Comparison of ENCODE assay signal across 13 cellular contexts in the genomic region with DNA sequence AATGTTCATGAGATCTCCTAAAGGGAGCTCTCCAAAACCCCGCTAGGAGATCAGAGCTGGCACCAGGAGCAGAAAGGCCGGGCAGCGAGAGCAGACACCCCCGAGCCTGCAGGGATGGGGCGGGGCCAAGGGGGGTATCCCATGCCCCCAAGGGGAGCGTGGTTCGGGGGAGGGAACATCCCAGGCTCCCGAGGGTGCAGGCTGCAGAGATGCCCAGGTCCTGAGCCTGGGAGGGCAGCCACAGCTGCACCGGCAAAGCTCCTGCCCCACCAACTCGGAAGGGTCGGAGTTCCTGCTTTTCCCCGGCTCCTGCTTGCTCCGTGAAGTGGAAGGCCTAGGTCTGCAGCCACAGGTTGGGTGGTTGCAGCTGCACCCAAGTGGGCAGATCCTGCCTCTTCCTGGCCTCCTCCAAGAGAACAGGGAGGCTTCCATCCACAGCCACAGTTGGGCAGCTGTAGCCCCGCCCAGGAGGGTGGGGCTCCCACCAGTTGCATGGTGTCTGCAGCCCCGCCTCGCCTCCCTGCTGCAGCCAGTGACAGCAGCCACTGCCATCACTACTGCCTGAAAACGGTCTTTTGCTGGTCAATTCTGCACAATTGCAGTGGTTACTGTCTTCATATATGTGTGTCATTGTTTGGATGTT. TPM values are rescaled to one million over a fixed set of nuclear protein-coding genes. Genes with fewer than 3 reads are reported as not detected.
DNase-seq lines count a peak whose midpoint lies in the region; TF ChIP-seq lines count a peak whose summit lies in the region.
"Had no signal": no experiment of that assay in that cellular context is flagged by ENCODE, and none has a peak within 500 bp of the region (broad histone marks: within the 10 kb centered on the region; RNA-seq: fewer than 3 reads in every experiment).

No MANE protein-coding gene starts in this region.

- WGBS in ovary, 3 donors: 85 to 92% (median 87%) methylated on average over 17 of the region's 17 CpGs
- 85% methylated on average over 13 of the region's 17 CpGs for WGBS in esophagus muscularis mucosa

- TF ChIP-seq POLR2A in ovary (IDR thresholded peaks at IDR 0.05) (no peak), esophagus muscularis mucosa (IDR thresholded peaks at IDR 0.05; ENCODE audit: low read depth) (no peak)

- H3K4me1 ChIP-seq in Karpas-422 (ENCODE audit: low read length) (peaks cover 3% of the 10 kb centered on the region; the same call in 1 of the 2 replicates), ovary (ENCODE audit: insufficient read depth) (peaks cover 2% of the 10 kb centered on the region), esophagus muscularis mucosa (no peaks in the 10 kb centered on the region)

- intact Hi-C loops in ovary (cut with DNase I): loop anchor here in 3 of 4 donors (5.0 to 10.0 kb wide), 3 partner anchors 177 to 187 kb away; no protein-coding TSS in a partner anchor
- intact Hi-C loops in esophagus muscularis mucosa (cut with DNase I): no loop called here

- no peaks in the 10 kb centered on the region for H3K79me2 ChIP-seq in Karpas-422 (ENCODE audit: low read length)

- no peak overlapping the region for H3K27ac ChIP-seq in Karpas-422 (ENCODE audit: low read length)
- no peak overlapping the region for H3K27ac ChIP-seq in ovary
- no peak overlapping the region for H3K27ac ChIP-seq in esophagus muscularis mucosa (replicated peaks in 1 of 4)

- H2AFZ ChIP-seq in Karpas-422 (ENCODE audit: low read length): peak overlapping the region; percentile 86; the same call in 1 of the 2 replicates

- H3K9me2 ChIP-seq in Karpas-422 (replicated peaks; ENCODE audit: insufficient read depth, low read length): no peaks in the 10 kb centered on the region

- no peaks in the 10 kb centered on the region for H3K36me3 ChIP-seq in Karpas-422 (ENCODE audit: insufficient read depth, low read length)
- H3K36me3 ChIP-seq in ovary: no peaks in the 10 kb centered on the region
- no peaks in the 10 kb centered on the region for H3K36me3 ChIP-seq in esophagus muscularis mucosa

- no peaks in the 10 kb centered on the region for H4K20me1 ChIP-seq in Karpas-422 (ENCODE audit: insufficient read depth, low read depth, low read length)

- DNase-seq in NCI-H748 (lab: John Stamatoyannopoulos, UW; ENCODE audit: unreplicated experiment) (peak; percentile 45), NCI-H748 treated with DMSO at 0.1 percent for 48 hours (lab: John Stamatoyannopoulos, UW) (no peak), Karpas-422 (peak; percentile 76), SW480 (ENCODE audit: low spot score) (peak; percentile 9), ovary (no peak), esophagus muscularis mucosa (ENCODE audit: extremely low spot score) (no peak)
- DNase-seq in stimulated activated CD8-positive, alpha-beta memory T cell treated with anti-CD3 and anti-CD28 coated beads, Interleukin-4, amount 100 ng/mL, for 48 hours: peak; percentile 34
- no peak for DNase-seq in activated naive CD4-positive, alpha-beta T cell treated with anti-CD3 and anti-CD28 coated beads, Interleukin-2, amount 50 U/mL, for 16 hours
- DNase-seq: ACHN; activated effector memory CD4-positive, alpha-beta T cell treated with anti-CD3 and anti-CD28 coated beads, Interleukin-2, amount 50 U/mL, for 16 hours; NCI-H2029 had no signal

- no peaks in the 10 kb centered on the region for H3K9me3 ChIP-seq in Karpas-422 (ENCODE audit: low read length)
- H3K9me3 ChIP-seq in ovary: no peaks in the 10 kb centered on the region
- H3K9me3 ChIP-seq in esophagus muscularis mucosa: no peaks in the 10 kb centered on the region

- H3K4me3 ChIP-seq in Karpas-422 (ENCODE audit: low read length) (no peak overlapping the region), ovary (no peak overlapping the region), esophagus muscularis mucosa (no peak overlapping the region)

- TF ChIP-seq EP300 in ovary (IDR thresholded peaks at IDR 0.05) (no peak), esophagus muscularis mucosa (IDR thresholded peaks at IDR 0.05) (no peak)

- no peaks in the 10 kb centered on the region for H3K27me3 ChIP-seq in Karpas-422 (ENCODE audit: low read length)
- H3K27me3 ChIP-seq in ovary: no peaks in the 10 kb centered on the region
- no peaks in the 10 kb centered on the region for H3K27me3 ChIP-seq in esophagus muscularis mucosa

- TF ChIP-seq CTCF in ovary (IDR thresholded peaks at IDR 0.05): no peak
- no peak for TF ChIP-seq CTCF in esophagus muscularis mucosa (IDR thresholded peaks at IDR 0.05)

- no peak overlapping the region for H3K9ac ChIP-seq in Karpas-422 (ENCODE audit: low read length)

- H3K4me2 ChIP-seq in Karpas-422 (ENCODE audit: low read depth, low read length, poor library complexity, severe bottlenecking): no peak overlapping the region

RNA-seq across cellular contexts. Expression of gene GMNN, which starts 13.4 kb away (rescaled TPM):
- total RNA-seq in Karpas-422 (2014; rRNA removed; shearing (Covaris generic); ENCODE audit: low replicate concordance): 23.3 and 29.6 TPM in 2 replicates
- 10 to 100 TPM in 2 of 7 donors, 1 to 10 TPM in 5; 4.7 to 36.1 (median 8.8) TPM for total RNA-seq in ovary
- 10 to 100 TPM; 17.5 to 26.7 TPM for polyA plus RNA-seq in ovary
- 1 to 10 TPM; 4.1 to 8.0 (median 5.4) TPM for total RNA-seq in esophagus muscularis mucosa

RNA-seq across cellular contexts. Expression of gene ARMH2, which starts 37.4 kb away (rescaled TPM):
- not detected in 2 replicates for total RNA-seq in Karpas-422 (2014; rRNA removed; shearing (Covaris generic); ENCODE audit: low replicate concordance)
- total RNA-seq in ovary (not detected), esophagus muscularis mucosa (not detected)
- not detected for polyA plus RNA-seq in ovary
- total RNA-seq: mesenteric fat pad, posterior vena cava had no signal

RNA-seq across cellular contexts. Expression of gene C6orf62, which starts 42.4 kb away (rescaled TPM):
- 49.7 and 123 TPM in 2 replicates for total RNA-seq in Karpas-422 (2014; rRNA removed; shearing (Covaris generic); ENCODE audit: low replicate concordance)
- total RNA-seq in ovary: 100 to 1,000 TPM in 1 of 7 donors, 10 to 100 TPM in 6; 40.6 to 101 (median 76.0) TPM
- polyA plus RNA-seq in ovary: 10 to 100 TPM; 60.7 to 87.3 TPM
- total RNA-seq in esophagus muscularis mucosa: 10 to 100 TPM; 30.7 to 50.5 (median 40.9) TPM

Comparison
In these comparisons a context has a peak if more than half of its experiments do, and no peak if none do; other contexts are left out.
1. DNase-seq: peak in NCI-H748 (single experiment), Karpas-422 (single experiment), SW480 (single experiment) and stimulated activated CD8-positive, alpha-beta memory T cell treated with anti-CD3 and anti-CD28 coated beads, Interleukin-4, amount 100 ng/mL, for 48 hours (single experiment); none in NCI-H748 treated with DMSO at 0.1 percent for 48 hours (single experiment), activated naive CD4-positive, alpha-beta T cell treated with anti-CD3 and anti-CD28 coated beads, Interleukin-2, amount 50 U/mL, for 16 hours (single experiment), ovary (0 of 5) and esophagus muscularis mucosa (single experiment).